12 cellular contexts compared by ENCODE assay signal in the genomic region with DNA sequence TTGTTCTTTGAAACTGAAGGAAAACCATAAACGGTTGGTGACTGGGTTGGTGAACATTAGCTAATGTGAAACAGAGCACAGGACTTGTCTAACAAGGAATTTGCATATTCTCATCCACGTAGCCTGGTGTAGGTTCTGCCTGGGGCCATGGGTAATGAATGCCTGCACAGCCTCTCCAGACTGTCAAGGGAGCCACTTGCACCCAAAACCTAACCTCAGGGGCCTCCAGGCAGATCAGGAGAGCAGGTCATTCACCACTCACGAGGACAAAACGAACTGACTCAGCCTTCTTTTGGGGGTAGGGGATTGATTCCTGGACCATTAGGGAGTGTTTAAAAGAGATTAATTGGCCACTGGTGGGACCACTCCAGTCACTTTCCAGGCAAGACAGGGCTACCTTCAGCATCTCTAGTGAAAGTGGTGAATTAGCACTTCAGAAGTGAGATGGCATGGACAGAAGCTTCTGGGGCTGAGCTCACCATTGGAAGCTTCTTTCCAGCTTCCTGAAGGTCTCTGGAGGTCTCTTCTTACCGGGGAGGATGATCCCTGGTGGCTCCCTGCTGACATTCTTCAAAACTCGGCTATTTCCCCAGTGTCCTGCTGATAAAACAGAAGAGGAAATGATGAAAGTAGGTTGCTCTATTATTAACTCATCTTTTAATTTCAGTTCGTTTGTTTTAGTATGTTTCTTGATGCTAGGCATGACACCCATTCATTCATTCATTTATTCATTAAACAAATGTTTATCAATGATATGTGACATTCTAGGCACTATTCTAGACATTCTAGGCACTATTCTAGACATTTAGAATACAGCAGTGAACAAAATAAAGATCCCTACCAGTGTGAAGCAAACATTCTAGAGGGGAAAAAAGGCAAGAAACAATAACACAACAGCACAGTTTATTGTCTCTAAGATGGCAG.
DNase-seq lines count a peak whose midpoint lies in the region; ATAC-seq and TF ChIP-seq lines count a peak whose summit lies in the region.
"Had no signal": no experiment of that assay in that cellular context is flagged by ENCODE, and none has a peak within 500 bp of the region (broad histone marks: within the 10 kb centered on the region; RNA-seq: fewer than 3 reads in every experiment).

No MANE protein-coding gene starts in this region.

- H3K36me3 ChIP-seq in heart left ventricle: no peaks in the 10 kb centered on the region
- H3K36me3 ChIP-seq: neural progenitor cell had no signal

- no peak overlapping the region for H3K27ac ChIP-seq in heart left ventricle
- H3K27ac ChIP-seq: epithelial cell of prostate, neural progenitor cell had no signal

- peaks cover 0 to 12% (median 0%) of the 10 kb centered on the region in 12 donors for H3K4me1 ChIP-seq in heart left ventricle
- H3K4me1 ChIP-seq: neural progenitor cell had no signal

- intact Hi-C loops in heart left ventricle (cut with DNase I): no loop called here
- intact Hi-C loops in Right ventricle myocardium inferior (cut with DNase I): no loop called here

- no peak for TF ChIP-seq CTCF in heart left ventricle (IDR thresholded peaks at IDR 0.05)

- DNase-seq in NCI-H526 (lab: John Stamatoyannopoulos, UW) (peak; percentile 82 to 87), heart left ventricle (no peak), GM03348 (ENCODE audit: low spot score) (no peak), middle frontal gyrus (ENCODE audit: extremely low spot score, low spot score) (no peak), Right ventricle myocardium inferior (ENCODE audit: missing footprints) (no peak)
- DNase-seq: activated T-cell treated with anti-CD3 and anti-CD28 coated beads, Interleukin-2, amount 50 U/mL, for 1 hour; stimulated activated naive CD4-positive, alpha-beta T cell treated with Interleukin-2 at 50 U/mL for 16 hours had no signal

- WGBS in heart left ventricle, 4 donors: 58 to 62% (median 60%) methylated on average over 7 of the region's 7 CpGs

- ATAC-seq in GM19395 (IDR thresholded peaks at IDR 0.05; ENCODE audit: unreplicated experiment): peak; percentile 88
- peak; percentile 55 for ATAC-seq in HG02884 (IDR thresholded peaks at IDR 0.05; ENCODE audit: unreplicated experiment)
- ATAC-seq in heart left ventricle: no peak
- no peak for ATAC-seq in Right ventricle myocardium inferior

- H3K27me3 ChIP-seq in heart left ventricle: no peaks in the 10 kb centered on the region
- H3K27me3 ChIP-seq: neural progenitor cell had no signal

- peaks cover 0 to 13% (median 0%) of the 10 kb centered on the region in 12 donors for H3K9me3 ChIP-seq in heart left ventricle

- H3K4me3 ChIP-seq in GM08714 (ENCODE audit: low read length) (peak overlapping the region; percentile 47), heart left ventricle (no peak overlapping the region)
- H3K4me3 ChIP-seq: neural progenitor cell had no signal

- TF ChIP-seq POLR2A in heart left ventricle (IDR thresholded peaks at IDR 0.05): no peak

Comparison
In these comparisons a context has a peak if more than half of its experiments do, and no peak if none do; other contexts are left out.
1. ATAC-seq: peak in GM19395 (single experiment) and HG02884 (single experiment); none in heart left ventricle (0 of 4) and Right ventricle myocardium inferior (single experiment).
2. DNase-seq: peak in NCI-H526 (2 of 2); none in heart left ventricle (0 of 5), GM03348 (single experiment), middle frontal gyrus (single experiment) and Right ventricle myocardium inferior (single experiment).